Comparison of ENCODE assay signal across 8 cellular contexts in genomic region chr10:132592790-132593788, GRCh38. TPM values are rescaled to one million over a fixed set of nuclear protein-coding genes. Genes with fewer than 3 reads are reported as not detected.
A peak's percentile ranks its signal among the peaks of the same experiment; 100 is the strongest.
DNase-seq lines count a peak whose midpoint lies in the region; ATAC-seq lines count a peak whose summit lies in the region.

No MANE protein-coding gene starts in this region.

- POLR2A ChIA-PET in T-cell (lab: Charles Lee): no interaction called here

- H3K4me3 Mint-ChIP-seq in T-cell (peak overlapping the region; percentile 2 to 31 (median 14)), naive B cell (peak overlapping the region; percentile 62 to 91 (median 84))

- H3K9me3 Mint-ChIP-seq in T-cell: no peaks in the 10 kb centered on the region
- peaks cover 0 to 8% (median 4%) of the 10 kb centered on the region in 7 donors for H3K9me3 Mint-ChIP-seq in naive B cell

- H3K4me1 Mint-ChIP-seq in T-cell (peaks cover 73 to 83% (median 77%) of the 10 kb centered on the region in 3 donors), naive B cell (peaks cover 62 to 91% (median 83%) of the 10 kb centered on the region in 3 donors)

- no peaks in the 10 kb centered on the region for H3K27me3 Mint-ChIP-seq in T-cell
- no peaks in the 10 kb centered on the region for H3K27me3 Mint-ChIP-seq in naive B cell

- DNase-seq in T-cell: peak in 1 of 34 experiments; percentile 42
- DNase-seq in naive B cell: peak; percentile 84
- DNase-seq in medulla oblongata (ENCODE audit: extremely low spot score): no peak
- DNase-seq in activated gamma-delta T cell treated with Interleukin-2 at 50 U/mL for 16 hours: no peak
- no peak for DNase-seq in COR-L47 (lab: John Stamatoyannopoulos, UW)
- no peak for DNase-seq in kidney tubule cell (ENCODE audit: low spot score)

- H3K27ac Mint-ChIP-seq in T-cell: peak overlapping the region; percentile 68 to 72
- H3K27ac Mint-ChIP-seq in naive B cell: peak overlapping the region; percentile 94 to 99 (median 98)

- ATAC-seq in GM18868 (IDR thresholded peaks at IDR 0.05; ENCODE audit: unreplicated experiment): peak; percentile 84
- peak; percentile 51 for ATAC-seq in HG02610 (IDR thresholded peaks at IDR 0.05; ENCODE audit: unreplicated experiment)
- peak; percentile 47 to 69 (median 52) for ATAC-seq in T-cell (replicated peaks in 1 of 4)
- ATAC-seq in naive B cell (ENCODE audit: low read depth in 2 of 2): peak; percentile 71 to 77

- H3K36me3 Mint-ChIP-seq in T-cell (no peaks in the 10 kb centered on the region), naive B cell (peaks cover 4 to 8% of the 10 kb centered on the region in 2 donors)

- CTCF ChIA-PET in T-cell (lab: Charles Lee): no interaction called here

RNA-seq across cellular contexts. Expression of gene INPP5A, which starts 55.5 kb away (rescaled TPM):
- total RNA-seq in T-cell: 10 to 100 TPM; 20.9 to 23.1 (median 22.9) TPM
- polyA plus RNA-seq in naive B cell (ENCODE audit: low read depth in 6 of 6): 1 to 10 TPM; 1.3 to 6.7 (median 2.1) TPM
